Comparison of ENCODE assay signal across 1 cellular context in the genomic region with DNA sequence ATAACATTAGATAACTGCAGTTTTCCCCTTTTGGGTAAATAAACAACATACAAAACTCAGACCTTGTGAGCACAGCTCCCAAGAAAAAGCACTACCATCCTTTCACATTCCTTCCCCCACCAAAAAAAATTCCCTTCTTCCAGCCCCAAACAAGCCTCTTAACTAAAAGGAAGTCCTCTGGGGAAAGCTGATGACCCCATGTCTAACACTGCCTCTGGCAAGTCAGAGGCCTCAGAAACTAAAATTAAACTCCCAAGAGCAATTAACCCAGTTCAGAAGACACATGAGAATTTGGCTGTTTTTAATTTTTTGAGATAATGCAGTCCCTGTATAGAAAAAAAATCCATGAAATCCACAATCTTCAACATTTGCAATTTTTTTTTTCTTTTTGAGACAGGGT.
TF ChIP-seq lines count a peak whose summit lies in the region.

No MANE protein-coding gene starts in this region.

TF ChIP-seq in HepG2, 621 proteins besides CTCF, POLR2A, EP300 and RAD21 (continued from another document):
- TF ChIP-seq, protein P1, sequence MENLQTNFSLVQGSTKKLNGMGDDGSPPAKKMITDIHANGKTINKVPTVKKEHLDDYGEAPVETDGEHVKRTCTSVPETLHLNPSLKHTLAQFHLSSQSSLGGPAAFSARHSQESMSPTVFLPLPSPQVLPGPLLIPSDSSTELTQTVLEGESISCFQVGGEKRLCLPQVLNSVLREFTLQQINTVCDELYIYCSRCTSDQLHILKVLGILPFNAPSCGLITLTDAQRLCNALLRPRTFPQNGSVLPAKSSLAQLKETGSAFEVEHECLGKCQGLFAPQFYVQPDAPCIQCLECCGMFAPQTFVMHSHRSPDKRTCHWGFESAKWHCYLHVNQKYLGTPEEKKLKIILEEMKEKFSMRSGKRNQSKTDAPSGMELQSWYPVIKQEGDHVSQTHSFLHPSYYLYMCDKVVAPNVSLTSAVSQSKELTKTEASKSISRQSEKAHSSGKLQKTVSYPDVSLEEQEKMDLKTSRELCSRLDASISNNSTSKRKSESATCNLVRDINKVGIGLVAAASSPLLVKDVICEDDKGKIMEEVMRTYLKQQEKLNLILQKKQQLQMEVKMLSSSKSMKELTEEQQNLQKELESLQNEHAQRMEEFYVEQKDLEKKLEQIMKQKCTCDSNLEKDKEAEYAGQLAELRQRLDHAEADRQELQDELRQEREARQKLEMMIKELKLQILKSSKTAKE (CRISPR knock-in tag; IDR thresholded peaks at IDR 0.05; ENCODE audit: borderline replicate concordance): no peak
- TF ChIP-seq ZFX (CRISPR knock-in tag; IDR thresholded peaks at IDR 0.05; ENCODE audit: low read depth) (no peak), FOXK2 (IDR thresholded peaks at IDR 0.05) (no peak)
